ENCODE assay signal across 1 cellular context in the genomic region with DNA sequence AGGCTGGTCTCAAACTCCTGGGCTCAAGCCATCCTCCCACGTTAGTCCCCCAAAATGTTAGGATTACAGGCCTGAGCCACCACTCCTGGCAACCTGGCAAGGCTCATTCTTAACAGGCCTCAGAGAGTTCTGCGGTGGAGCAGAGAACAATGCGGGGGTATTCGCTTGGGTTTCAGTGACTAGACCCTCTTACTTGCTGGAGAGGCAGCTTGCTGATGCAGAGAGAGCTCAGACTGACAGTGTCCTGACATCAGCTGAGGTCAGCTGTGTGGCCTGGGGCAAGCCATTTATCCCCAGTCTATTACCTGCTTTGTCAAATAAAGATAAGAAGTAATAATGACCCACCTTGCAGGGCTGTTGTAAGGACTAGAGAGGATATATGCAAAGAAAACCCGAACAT.
TF ChIP-seq lines count a peak whose summit lies in the region.

No MANE protein-coding gene starts in this region.

TF ChIP-seq in WTC11, 78 proteins besides CTCF, POLR2A, EP300 and RAD21 (continued from another document):
- TF ChIP-seq, protein P1, sequence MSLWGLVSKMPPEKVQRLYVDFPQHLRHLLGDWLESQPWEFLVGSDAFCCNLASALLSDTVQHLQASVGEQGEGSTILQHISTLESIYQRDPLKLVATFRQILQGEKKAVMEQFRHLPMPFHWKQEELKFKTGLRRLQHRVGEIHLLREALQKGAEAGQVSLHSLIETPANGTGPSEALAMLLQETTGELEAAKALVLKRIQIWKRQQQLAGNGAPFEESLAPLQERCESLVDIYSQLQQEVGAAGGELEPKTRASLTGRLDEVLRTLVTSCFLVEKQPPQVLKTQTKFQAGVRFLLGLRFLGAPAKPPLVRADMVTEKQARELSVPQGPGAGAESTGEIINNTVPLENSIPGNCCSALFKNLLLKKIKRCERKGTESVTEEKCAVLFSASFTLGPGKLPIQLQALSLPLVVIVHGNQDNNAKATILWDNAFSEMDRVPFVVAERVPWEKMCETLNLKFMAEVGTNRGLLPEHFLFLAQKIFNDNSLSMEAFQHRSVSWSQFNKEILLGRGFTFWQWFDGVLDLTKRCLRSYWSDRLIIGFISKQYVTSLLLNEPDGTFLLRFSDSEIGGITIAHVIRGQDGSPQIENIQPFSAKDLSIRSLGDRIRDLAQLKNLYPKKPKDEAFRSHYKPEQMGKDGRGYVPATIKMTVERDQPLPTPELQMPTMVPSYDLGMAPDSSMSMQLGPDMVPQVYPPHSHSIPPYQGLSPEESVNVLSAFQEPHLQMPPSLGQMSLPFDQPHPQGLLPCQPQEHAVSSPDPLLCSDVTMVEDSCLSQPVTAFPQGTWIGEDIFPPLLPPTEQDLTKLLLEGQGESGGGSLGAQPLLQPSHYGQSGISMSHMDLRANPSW (CRISPR knock-in tag; conservative IDR thresholded peaks at IDR 0.05; ENCODE audit: low read depth) = no peak
